ENCODE assay signal across 8 cellular contexts in genomic region chr1:205121660-205122488, GRCh38. TPM values are rescaled to one million over a fixed set of nuclear protein-coding genes. Genes with fewer than 3 reads are reported as not detected.
DNase-seq lines count a peak whose midpoint lies in the region; ATAC-seq and TF ChIP-seq lines count a peak whose summit lies in the region.

A gene with protein sequence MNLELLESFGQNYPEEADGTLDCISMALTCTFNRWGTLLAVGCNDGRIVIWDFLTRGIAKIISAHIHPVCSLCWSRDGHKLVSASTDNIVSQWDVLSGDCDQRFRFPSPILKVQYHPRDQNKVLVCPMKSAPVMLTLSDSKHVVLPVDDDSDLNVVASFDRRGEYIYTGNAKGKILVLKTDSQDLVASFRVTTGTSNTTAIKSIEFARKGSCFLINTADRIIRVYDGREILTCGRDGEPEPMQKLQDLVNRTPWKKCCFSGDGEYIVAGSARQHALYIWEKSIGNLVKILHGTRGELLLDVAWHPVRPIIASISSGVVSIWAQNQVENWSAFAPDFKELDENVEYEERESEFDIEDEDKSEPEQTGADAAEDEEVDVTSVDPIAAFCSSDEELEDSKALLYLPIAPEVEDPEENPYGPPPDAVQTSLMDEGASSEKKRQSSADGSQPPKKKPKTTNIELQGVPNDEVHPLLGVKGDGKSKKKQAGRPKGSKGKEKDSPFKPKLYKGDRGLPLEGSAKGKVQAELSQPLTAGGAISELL (minus strand): TSS chr1:205121978. CDS start chr1:205121873, 105 bp downstream.

- peak; percentile 84 for ATAC-seq in HG02840 (IDR thresholded peaks at IDR 0.05; ENCODE audit: low FRiP score, unreplicated experiment)
- peak; percentile 99 for ATAC-seq in left cardiac atrium

- under 1% methylated on average over 46 of the region's 46 CpGs for WGBS in urinary bladder

- H3K4me3 ChIP-seq in GM12875 (ENCODE audit: low read depth, low read length) (peak within 1 kb of the TSS; percentile 95), urinary bladder (ENCODE audit: low read depth, low read length) (peak within 1 kb of the TSS; percentile 95)

- H3K27ac Mint-ChIP-seq in progenitor cell of endocrine pancreas, result peak within 1 kb of the TSS; percentile 100

- no peaks in the 10 kb centered on the region for H3K9me3 Mint-ChIP-seq in progenitor cell of endocrine pancreas (ENCODE audit: low read depth)

- intact Hi-C loops in left cardiac atrium (cut with DNase I), result loop anchor here in 1 of 2 donors (5.0 kb wide), 1 partner anchor 135 kb away; no protein-coding TSS in a partner anchor

- TF ChIP-seq CTCF in GM12875 (IDR thresholded peaks at IDR 0.05; ENCODE audit: borderline replicate concordance, insufficient read depth, low read depth, low read length) (peak; percentile 85), progenitor cell of endocrine pancreas (IDR thresholded peaks at IDR 0.05; ENCODE audit: unreplicated experiment) (peak; percentile 71)

- DNase-seq in NCI-H1436 treated with DMSO at 0.1 percent for 48 hours (lab: John Stamatoyannopoulos, UW) (peak; percentile 89), T-helper 1 cell (peak; percentile 87 to 97 (median 89)), amniotic epithelial cell (ENCODE audit: low read depth) (peak; percentile 98), left cardiac atrium (peak; percentile 93), progenitor cell of endocrine pancreas (ENCODE audit: low spot score, unreplicated experiment) (peak; percentile 89)

- H3K4me1 ChIP-seq in urinary bladder (ENCODE audit: insufficient read depth), result no peaks in the 10 kb centered on the region

- H3K27me3 Mint-ChIP-seq in progenitor cell of endocrine pancreas, result no peaks in the 10 kb centered on the region

- peak within 1 kb of the TSS; percentile 77 for H3K27ac ChIP-seq in urinary bladder (ENCODE audit: low read depth)

- H3K36me3 ChIP-seq in urinary bladder (ENCODE audit: insufficient read depth), result no peaks in the 10 kb centered on the region

- peak within 1 kb of the TSS; percentile 97 for H3K4me3 Mint-ChIP-seq in progenitor cell of endocrine pancreas (ENCODE audit: low read depth)

- peaks cover 23% of the 10 kb centered on the region for H3K4me1 Mint-ChIP-seq in progenitor cell of endocrine pancreas (ENCODE audit: low read depth)

- peaks cover 3% of the 10 kb centered on the region for H3K36me3 Mint-ChIP-seq in progenitor cell of endocrine pancreas (ENCODE audit: insufficient read depth)

RNA-seq across cellular contexts. Expression of the gene that starts here (rescaled TPM):
- total RNA-seq in left cardiac atrium, result 10 to 100 TPM in 1 of 2 donors, 1 to 10 TPM in 1; 10.0 to 11.0 TPM
- 19.6 and 20.9 TPM in 2 replicates for total RNA-seq in progenitor cell of endocrine pancreas
- total RNA-seq in urinary bladder, result 17.6 TPM
- polyA plus RNA-seq in urinary bladder, result 7.9 TPM

Comparison
In these comparisons a context has a peak if more than half of its experiments do, and no peak if none do; other contexts are left out.
1. Peak in every context shown above with its lines: DNase-seq, ATAC-seq, H3K4me3 ChIP-seq and H3K27ac ChIP-seq.